In genomic region chr2:155525194-155525593, GRCh38 we compare ENCODE assay signal across 19 cellular contexts.
DNase-seq lines count a peak whose midpoint lies in the region; ATAC-seq lines count a peak whose summit lies in the region.
"Had no signal": no experiment of that assay in that cellular context is flagged by ENCODE, and none has a peak within 500 bp of the region (broad histone marks: within the 10 kb centered on the region; RNA-seq: fewer than 3 reads in every experiment).

No MANE protein-coding gene starts in this region.

- H3K4me1 ChIP-seq in neuronal stem cell (ENCODE audit: control insufficient read depth in 2 of 2, insufficient read depth in 1 of 2, low read depth in 1 of 2, low read length in 2 of 2): no peaks in the 10 kb centered on the region
- H3K4me1 ChIP-seq: BLaER1 treated with 17β-estradiol and CSF1 and Interleukin-3, amounts not matched to agents 10 nM and 100 nM had no signal

- H2AK5ac ChIP-seq in neuronal stem cell (ENCODE audit: low read depth, low read length): no peak overlapping the region

- H3K9me3 Mint-ChIP-seq in stimulated activated memory B cell treated with anti-CD40 and anti-IgM and Interleukin-4, amounts not matched to agents 10 μg/mL and 1 μg/mL and 100 μg/mL, for 72 hours: no peaks in the 10 kb centered on the region
- H3K9me3 Mint-ChIP-seq: CD8-positive, alpha-beta T cell had no signal

- H3K79me1 ChIP-seq in neuronal stem cell (ENCODE audit: low read depth, low read length): no peaks in the 10 kb centered on the region

- H3K23ac ChIP-seq in neuronal stem cell (ENCODE audit: low read depth, low read length, poor library complexity): no peak overlapping the region

- DNase-seq in LHCN-M2 (ENCODE audit: low read depth) (peak; percentile 6), NCI-H446 (lab: John Stamatoyannopoulos, UW) (peak; percentile 83 to 96), cerebellar nuclear complex (lab: John Stamatoyannopoulos, UW) (peak; percentile 75 to 95), myocyte (ENCODE audit: low read depth) (peak; percentile 26), neuronal stem cell (ENCODE audit: low spot score) (no peak)
- DNase-seq: CD8-positive, alpha-beta T cell; DMS79 treated with DMSO at 0.1 percent for 48 hours; GM23248; NCI-H1417; NCI-H1930; NCI-H774; PC-3; RPMI8226; SIG-M5 had no signal

- H3K9me3 ChIP-seq in neuronal stem cell (replicated peaks in 1 of 2; ENCODE audit: control insufficient read depth in 2 of 2, insufficient read depth in 1 of 2, low read depth in 1 of 2, low read length in 2 of 2): no peaks in the 10 kb centered on the region
- H3K9me3 ChIP-seq: BLaER1 treated with 17β-estradiol and CSF1 and Interleukin-3, amounts not matched to agents 10 nM and 100 nM had no signal

- no peak overlapping the region for H3K4me2 ChIP-seq in neuronal stem cell (ENCODE audit: insufficient read depth, low read length, poor library complexity, severe bottlenecking)
- H3K4me2 ChIP-seq: BLaER1 treated with 17β-estradiol and CSF1 and Interleukin-3, amounts not matched to agents 10 nM and 100 nM had no signal

- H2BK120ac ChIP-seq in neuronal stem cell (ENCODE audit: low read depth, low read length): no peak overlapping the region

- H2AFZ ChIP-seq in neuronal stem cell (ENCODE audit: low read length): no peak overlapping the region
- H2AFZ ChIP-seq: GM23248 had no signal

- H3K9ac ChIP-seq in neuronal stem cell (ENCODE audit: low read depth, low read length, poor library complexity): no peak overlapping the region
- H3K9ac ChIP-seq: BLaER1 treated with 17β-estradiol and CSF1 and Interleukin-3, amounts not matched to agents 10 nM and 100 nM; GM23248 had no signal

- H3K4ac ChIP-seq in neuronal stem cell (ENCODE audit: low read length): no peak overlapping the region

- no peaks in the 10 kb centered on the region for H3K27me3 ChIP-seq in neuronal stem cell (ENCODE audit: control insufficient read depth in 3 of 3, insufficient read depth in 3 of 3, low read depth in 1 of 3, low read length in 3 of 3)
- H3K27me3 ChIP-seq: BLaER1 treated with 17β-estradiol and CSF1 and Interleukin-3, amounts not matched to agents 10 nM and 100 nM had no signal

- H3K18ac ChIP-seq in neuronal stem cell (ENCODE audit: low read length): no peak overlapping the region

- H3K4me1 Mint-ChIP-seq in stimulated activated memory B cell treated with anti-CD40 and anti-IgM and Interleukin-4, amounts not matched to agents 10 μg/mL and 1 μg/mL and 100 μg/mL, for 72 hours: no peaks in the 10 kb centered on the region

- no peak overlapping the region for H3K27ac ChIP-seq in neuronal stem cell (replicated peaks; ENCODE audit: low read length)
- H3K27ac ChIP-seq: BLaER1 treated with 17β-estradiol and CSF1 and Interleukin-3, amounts not matched to agents 10 nM and 100 nM; GM23248 had no signal

- no peaks in the 10 kb centered on the region for H3K36me3 ChIP-seq in neuronal stem cell (replicated peaks in 1 of 2; ENCODE audit: control insufficient read depth in 2 of 2, insufficient read depth in 2 of 2, low read length in 2 of 2)
- H3K36me3 ChIP-seq: BLaER1 treated with 17β-estradiol and CSF1 and Interleukin-3, amounts not matched to agents 10 nM and 100 nM had no signal

- H2BK15ac ChIP-seq in neuronal stem cell (ENCODE audit: low read length): no peak overlapping the region

- no peak overlapping the region for H3K4me3 Mint-ChIP-seq in stimulated activated memory B cell treated with anti-CD40 and anti-IgM and Interleukin-4, amounts not matched to agents 10 μg/mL and 1 μg/mL and 100 μg/mL, for 72 hours
- H3K4me3 Mint-ChIP-seq: CD8-positive, alpha-beta T cell had no signal

- no peak overlapping the region for H3K4me3 ChIP-seq in neuronal stem cell (ENCODE audit: low read length in 2 of 2)
- H3K4me3 ChIP-seq: BLaER1 treated with 17β-estradiol and CSF1 and Interleukin-3, amounts not matched to agents 10 nM and 100 nM; GM23248; K562 had no signal

- H3K36me3 Mint-ChIP-seq in stimulated activated memory B cell treated with anti-CD40 and anti-IgM and Interleukin-4, amounts not matched to agents 10 μg/mL and 1 μg/mL and 100 μg/mL, for 72 hours: no peaks in the 10 kb centered on the region
- H3K36me3 Mint-ChIP-seq: CD8-positive, alpha-beta T cell had no signal

- no peak overlapping the region for H2BK5ac ChIP-seq in neuronal stem cell (ENCODE audit: low read length)

- H3K14ac ChIP-seq in neuronal stem cell (ENCODE audit: low read length): no peak overlapping the region

- H3K27me3 Mint-ChIP-seq in stimulated activated memory B cell treated with anti-CD40 and anti-IgM and Interleukin-4, amounts not matched to agents 10 μg/mL and 1 μg/mL and 100 μg/mL, for 72 hours: no peaks in the 10 kb centered on the region

- H2BK12ac ChIP-seq in neuronal stem cell (ENCODE audit: low read length): no peak overlapping the region

- no peak overlapping the region for H4K91ac ChIP-seq in neuronal stem cell (ENCODE audit: low read depth, low read length, poor library complexity)

- WGBS in neuronal stem cell (ENCODE audit: extremely low coverage in 2 of 2, insufficient read length in 2 of 2, insufficient replicate concordance in 1 of 2), 2 donors: no CpG with 5 or more reads among the region's 4 CpGs

- H3K27ac Mint-ChIP-seq in stimulated activated memory B cell treated with anti-CD40 and anti-IgM and Interleukin-4, amounts not matched to agents 10 μg/mL and 1 μg/mL and 100 μg/mL, for 72 hours: no peak overlapping the region
- H3K27ac Mint-ChIP-seq: CD8-positive, alpha-beta T cell had no signal

- H4K8ac ChIP-seq in neuronal stem cell (ENCODE audit: low read depth, low read length): no peak overlapping the region

- no peak for ATAC-seq in HG03196 (IDR thresholded peaks at IDR 0.05; ENCODE audit: unreplicated experiment)
- no peak for ATAC-seq in stimulated activated memory B cell treated with anti-CD40 and anti-IgM and Interleukin-4, amounts not matched to agents 10 μg/mL and 1 μg/mL and 100 μg/mL, for 72 hours
- ATAC-seq: CD8-positive, alpha-beta T cell; HCT116; K562; PC-3 had no signal
